ENCODE assay signal across 19 cellular contexts in genomic region chr10:118062798-118063238, GRCh38.
"Had no signal": no experiment of that assay in that cellular context is flagged by ENCODE, and none has a peak within 500 bp of the region (broad histone marks: within the 10 kb centered on the region; RNA-seq: fewer than 3 reads in every experiment).

No MANE protein-coding gene starts in this region.

- H3K27ac Mint-ChIP-seq: activated B cell treated with CpG ODN at 0.5 μM for 24 hours; activated CD4-positive, alpha-beta memory T cell treated with anti-CD3 and anti-CD28 coated beads, Interleukin-2, amount 10 ng/mL, durations not matched to agents 7 days and 5 days; activated CD8-positive, alpha-beta memory T cell treated with anti-CD3 and anti-CD28 coated beads, Interleukin-2, amount 10 ng/mL, durations not matched to agents 7 days and 5 days; activated naive CD8-positive, alpha-beta T cell treated with anti-CD3 and anti-CD28 coated beads for 36 hours; effector memory CD8-positive, alpha-beta T cell; memory B cell; natural killer cell treated with Interleukin-12 subunit alpha and Interleukin-12 subunit beta and Interleukin-15 and Interleukin-18, amount 100 ng/mL, for 72 hours; stimulated activated effector memory CD8-positive, alpha-beta T cell treated with anti-CD3 and anti-CD28 coated beads, Interleukin-12 subunit alpha, Interleukin-12 subunit beta, amount 100 ng/mL, for 72 hours; T-cell had no signal

- H3K4me1 Mint-ChIP-seq: activated B cell treated with CpG ODN at 0.5 μM for 24 hours; activated CD4-positive, alpha-beta memory T cell treated with anti-CD3 and anti-CD28 coated beads, Interleukin-2, amount 10 ng/mL, durations not matched to agents 7 days and 5 days; activated CD8-positive, alpha-beta memory T cell treated with anti-CD3 and anti-CD28 coated beads, Interleukin-2, amount 10 ng/mL, durations not matched to agents 7 days and 5 days; activated naive CD8-positive, alpha-beta T cell treated with anti-CD3 and anti-CD28 coated beads for 36 hours; memory B cell; stimulated activated effector memory CD8-positive, alpha-beta T cell treated with anti-CD3 and anti-CD28 coated beads, Interleukin-12 subunit alpha, Interleukin-12 subunit beta, amount 100 ng/mL, for 72 hours; T-cell had no signal

- H3K4me3 ChIP-seq: left ventricle myocardium inferior, prostate gland, skin epidermis, testis had no signal

- H3K4me1 ChIP-seq: left ventricle myocardium inferior, prostate gland had no signal

- H3K9me3 Mint-ChIP-seq: activated B cell treated with CpG ODN at 0.5 μM for 24 hours; activated CD4-positive, alpha-beta memory T cell treated with anti-CD3 and anti-CD28 coated beads, Interleukin-2, amount 10 ng/mL, durations not matched to agents 7 days and 5 days; activated naive CD8-positive, alpha-beta T cell treated with anti-CD3 and anti-CD28 coated beads for 36 hours; effector memory CD8-positive, alpha-beta T cell; memory B cell; natural killer cell treated with Interleukin-12 subunit alpha and Interleukin-12 subunit beta and Interleukin-15 and Interleukin-18, amount 100 ng/mL, for 72 hours; stimulated activated effector memory CD8-positive, alpha-beta T cell treated with anti-CD3 and anti-CD28 coated beads, Interleukin-12 subunit alpha, Interleukin-12 subunit beta, amount 100 ng/mL, for 72 hours; T-cell had no signal

- H3K36me3 Mint-ChIP-seq: activated CD8-positive, alpha-beta memory T cell treated with anti-CD3 and anti-CD28 coated beads, Interleukin-2, amount 10 ng/mL, durations not matched to agents 7 days and 5 days; activated naive CD8-positive, alpha-beta T cell treated with anti-CD3 and anti-CD28 coated beads for 36 hours; natural killer cell treated with Interleukin-12 subunit alpha and Interleukin-12 subunit beta and Interleukin-15 and Interleukin-18, amount 100 ng/mL, for 72 hours; stimulated activated effector memory CD8-positive, alpha-beta T cell treated with anti-CD3 and anti-CD28 coated beads, Interleukin-12 subunit alpha, Interleukin-12 subunit beta, amount 100 ng/mL, for 72 hours; T-cell had no signal

- H3K36me3 ChIP-seq: left ventricle myocardium inferior, prostate gland had no signal

- H3K27me3 ChIP-seq: testis had no signal

- H3K4me3 Mint-ChIP-seq: activated B cell treated with CpG ODN at 0.5 μM for 24 hours; activated CD4-positive, alpha-beta memory T cell treated with anti-CD3 and anti-CD28 coated beads, Interleukin-2, amount 10 ng/mL, durations not matched to agents 7 days and 5 days; activated CD8-positive, alpha-beta memory T cell treated with anti-CD3 and anti-CD28 coated beads, Interleukin-2, amount 10 ng/mL, durations not matched to agents 7 days and 5 days; activated naive CD8-positive, alpha-beta T cell treated with anti-CD3 and anti-CD28 coated beads for 36 hours; effector memory CD8-positive, alpha-beta T cell; memory B cell; natural killer cell treated with Interleukin-12 subunit alpha and Interleukin-12 subunit beta and Interleukin-15 and Interleukin-18, amount 100 ng/mL, for 72 hours; stimulated activated effector memory CD8-positive, alpha-beta T cell treated with anti-CD3 and anti-CD28 coated beads, Interleukin-12 subunit alpha, Interleukin-12 subunit beta, amount 100 ng/mL, for 72 hours; T-cell had no signal

- H3K27ac ChIP-seq: left ventricle myocardium inferior, prostate gland, skin epidermis, testis had no signal

- ATAC-seq: activated CD8-positive, alpha-beta memory T cell treated with anti-CD3 and anti-CD28 coated beads, Interleukin-2, amount 10 ng/mL, durations not matched to agents 7 days and 5 days; effector memory CD8-positive, alpha-beta T cell; natural killer cell treated with Interleukin-12 subunit alpha and Interleukin-12 subunit beta and Interleukin-15 and Interleukin-18, amount 100 ng/mL, for 72 hours; right cardiac atrium; stimulated activated effector memory CD8-positive, alpha-beta T cell treated with anti-CD3 and anti-CD28 coated beads, Interleukin-12 subunit alpha, Interleukin-12 subunit beta, amount 100 ng/mL, for 72 hours; T-cell had no signal

- DNase-seq: activated B cell treated with CpG ODN at 0.5 μM for 24 hours; activated CD4-positive, alpha-beta memory T cell treated with anti-CD3 and anti-CD28 coated beads, Interleukin-2, amount 10 ng/mL, durations not matched to agents 7 days and 5 days; activated CD4-positive, alpha-beta T cell treated with anti-CD3 and anti-CD28 coated beads for 48 hours; activated CD8-positive, alpha-beta memory T cell treated with anti-CD3 and anti-CD28 coated beads, Interleukin-2, amount 10 ng/mL, durations not matched to agents 7 days and 5 days; activated naive CD8-positive, alpha-beta T cell treated with anti-CD3 and anti-CD28 coated beads for 36 hours; amygdala; effector memory CD8-positive, alpha-beta T cell; hypothalamus; islet precursor cell; left ventricle myocardium inferior; right cardiac atrium; stimulated activated CD4-positive, alpha-beta T cell treated with anti-CD3 and anti-CD28 coated beads, Interleukin-4, amount 100 ng/mL, for 1 hour; T-cell; testis had no signal

- H3K9me3 ChIP-seq: prostate gland, testis had no signal
